Comparison of ENCODE assay signal across 12 cellular contexts in genomic region chr2:238908960-238909951, GRCh38.
DNase-seq lines count a peak whose midpoint lies in the region; ATAC-seq, FAIRE-seq and TF ChIP-seq lines count a peak whose summit lies in the region.
"Had no signal": no experiment of that assay in that cellular context is flagged by ENCODE, and none has a peak within 500 bp of the region (broad histone marks: within the 10 kb centered on the region; RNA-seq: fewer than 3 reads in every experiment).

No MANE protein-coding gene starts in this region.

- H3K23ac ChIP-seq in IMR-90 (ENCODE audit: low read depth, low read length) = peak overlapping the region; percentile 67; the same call in 1 of the 2 replicates

- H4K20me1 ChIP-seq in IMR-90 (ENCODE audit: insufficient read depth, low read length) (peaks cover 17% of the 10 kb centered on the region; the same call in 1 of the 2 replicates), PC-3 (ENCODE audit: low read length) (no peaks in the 10 kb centered on the region)

- peak overlapping the region; percentile 80 for H2AFZ ChIP-seq in IMR-90 (replicated peaks; ENCODE audit: low read length, poor library complexity)
- H2AFZ ChIP-seq in PC-3 (ENCODE audit: low read length) = no peak overlapping the region

- no peaks in the 10 kb centered on the region for H3K79me2 ChIP-seq in PC-3 (ENCODE audit: low read length)

- no peak overlapping the region for H3K56ac ChIP-seq in IMR-90 (ENCODE audit: extremely low read depth, insufficient read depth, low read length)

- H3K4me2 ChIP-seq in IMR-90 (ENCODE audit: low read depth, low read length) (no peak overlapping the region), PC-3 (ENCODE audit: low read length) (no peak overlapping the region)

- peak overlapping the region; percentile 64 for H3K4ac ChIP-seq in IMR-90 (ENCODE audit: low read depth, low read length)

- no peak overlapping the region for H3K9ac ChIP-seq in IMR-90 (ENCODE audit: low read depth, low read length)
- no peak overlapping the region for H3K9ac ChIP-seq in endodermal cell (ENCODE audit: extremely low read depth, low read length, poor library complexity, severe bottlenecking)
- no peak overlapping the region for H3K9ac ChIP-seq in PC-3 (ENCODE audit: low read length)

- peak overlapping the region in 1 of 2 experiments; percentile 83; a peak in 2 of 4 replicates for H4K8ac ChIP-seq in IMR-90 (ENCODE audit: low read depth in 2 of 2, low read length in 2 of 2)

- no peak for TF ChIP-seq POLR2A in IMR-90 (IDR thresholded peaks at IDR 0.05; ENCODE audit: low read depth, low read length)
- TF ChIP-seq POLR2A in spleen (IDR thresholded peaks at IDR 0.05) = no peak
- TF ChIP-seq POLR2A in H54 (IDR thresholded peaks at IDR 0.05; ENCODE audit: low read depth, low read length) = no peak

- H3K18ac ChIP-seq in IMR-90 (ENCODE audit: low read depth, low read length) = no peak overlapping the region

- H3K9me1 ChIP-seq in IMR-90 (ENCODE audit: insufficient read depth, low read length) = peaks cover 47% of the 10 kb centered on the region

- dilution Hi-C loops in IMR-90 (cut with HindIII; ENCODE audit: low sequenced_read_pairs, unreplicated experiment) = no loop called here

- H3F3A ChIP-seq in PC-3 (ENCODE audit: low read length, unreplicated experiment) = no peaks in the 10 kb centered on the region

- H3K9me3 ChIP-seq in IMR-90 (ENCODE audit: control insufficient read depth, insufficient read depth, low read length) (no peaks in the 10 kb centered on the region), endodermal cell (ENCODE audit: control insufficient read depth, low read length) (no peaks in the 10 kb centered on the region), left lung (no peaks in the 10 kb centered on the region), spleen (no peaks in the 10 kb centered on the region), PC-3 (ENCODE audit: low read length) (no peaks in the 10 kb centered on the region)

- no peaks in the 10 kb centered on the region for H3K9me2 ChIP-seq in PC-3 (replicated peaks; ENCODE audit: low read length)

- CTCF ChIA-PET in IMR-90 (lab: Yijun Ruan, JAX) = interaction anchor here (0.7 kb wide), 1 partner anchor 12 kb away, joined by 4 read pairs; no protein-coding TSS in a partner anchor
- CTCF ChIA-PET in PC-3 (lab: Charles Lee) = no interaction called here

- no peak overlapping the region for H3K27ac Mint-ChIP-seq in endodermal cell
- H3K27ac Mint-ChIP-seq: stimulated activated naive CD8-positive, alpha-beta T cell treated with anti-CD3 and anti-CD28 coated beads, Interleukin-15, Interleukin-2, amounts not matched to agents 100 ng/mL and 50 ng/mL, for 24 hours had no signal

- intact Hi-C loops in IMR-90 (cut with micrococcal nuclease) (no loop called here), left lung (cut with DNase I) (no loop called here), spleen (cut with DNase I; ENCODE audit: low total_unique reads) (no loop called here), PC-3 (cut with micrococcal nuclease) (no loop called here)

- peaks cover 22 to 47% of the 10 kb centered on the region in 2 experiments for H3K79me1 ChIP-seq in IMR-90 (ENCODE audit: low read depth in 1 of 2, low read length in 2 of 2)

- no peak for TF ChIP-seq RAD21 in IMR-90 (IDR thresholded peaks at IDR 0.05; ENCODE audit: low read length)

- H4K91ac ChIP-seq in IMR-90 (ENCODE audit: insufficient read depth, low read depth, low read length) = no peak overlapping the region

- no peak overlapping the region for H3K4me3 Mint-ChIP-seq in endodermal cell
- H3K4me3 Mint-ChIP-seq: stimulated activated naive CD8-positive, alpha-beta T cell treated with anti-CD3 and anti-CD28 coated beads, Interleukin-15, Interleukin-2, amounts not matched to agents 100 ng/mL and 50 ng/mL, for 24 hours had no signal

- H2BK20ac ChIP-seq in IMR-90 (ENCODE audit: low read depth, low read length) = no peak overlapping the region; the same call in 1 of the 2 replicates

- peak overlapping the region; percentile 93 for H2BK5ac ChIP-seq in IMR-90 (ENCODE audit: low read depth, low read length, poor library complexity, severe bottlenecking)

- BruUV-seq in IMR-90 (replicated peaks; lab: Mats Ljungman, UMichigan) = no TSS peak
- no TSS peak for BruUV-seq in PC-3 (replicated peaks; lab: Mats Ljungman, UMichigan)

- no peak overlapping the region for H3K27ac ChIP-seq in IMR-90 (ENCODE audit: insufficient read depth, low read length)
- H3K27ac ChIP-seq in endodermal cell (ENCODE audit: low read depth, low read length) = no peak overlapping the region
- no peak overlapping the region for H3K27ac ChIP-seq in left lung
- no peak overlapping the region for H3K27ac ChIP-seq in spleen
- H3K27ac ChIP-seq in PC-3 (ENCODE audit: low read length) = no peak overlapping the region

- DNase-seq in IMR-90 (peak; percentile 34), endodermal cell (peak; percentile 75), left lung (peak; percentile 27 to 71), spleen (peak; percentile 70), H54 (ENCODE audit: insufficient read length, low spot score) (no peak), PC-3 (no peak)
- DNase-seq: activated T-cell treated with anti-CD3 and anti-CD28 coated beads, Interleukin-2, amount 50 U/mL, for 1 hour; NCI-H82 had no signal

- no peak for FAIRE-seq in H54 (lab: Jason Lieb, UNC)
- FAIRE-seq: islet of Langerhans had no signal

- H3K9me3 Mint-ChIP-seq in endodermal cell = no peaks in the 10 kb centered on the region
- H3K9me3 Mint-ChIP-seq: stimulated activated naive CD8-positive, alpha-beta T cell treated with anti-CD3 and anti-CD28 coated beads, Interleukin-15, Interleukin-2, amounts not matched to agents 100 ng/mL and 50 ng/mL, for 24 hours had no signal

- WGBS in IMR-90 (ENCODE audit: extremely low coverage in 2 of 2, insufficient read length in 1 of 2), 2 experiments = 51 to 100% methylated on average over 1 to 21 of the region's 43 CpGs
- WGBS in endodermal cell (ENCODE audit: insufficient coverage in 1 of 2, insufficient read length in 1 of 2), 2 experiments = 65 to 80% methylated on average over 26 to 43 of the region's 43 CpGs
- WGBS in spleen, 5 donors = 57 to 64% (median 61%) methylated on average over 33 to 43 of the region's 43 CpGs

- no peaks in the 10 kb centered on the region for H3K36me3 Mint-ChIP-seq in endodermal cell (ENCODE audit: low read depth)

- ATAC-seq in IMR-90 (ENCODE audit: low read depth) (peak; percentile 36), left lung (peak; percentile 33), PC-3 (no peak), SK-N-SH treated with all-trans-retinoic acid at 6 μM for 48 hours (no peak), GM18520 (IDR thresholded peaks at IDR 0.05; ENCODE audit: unreplicated experiment) (no peak)

- no peak overlapping the region; the same call in 1 of the 2 replicates for H2BK120ac ChIP-seq in IMR-90 (ENCODE audit: low read depth, low read length)

- TF ChIP-seq CTCF in IMR-90 (conservative IDR thresholded peaks at IDR 0.05; ENCODE audit: low read depth, low read length) (no peak), endodermal cell (conservative IDR thresholded peaks at IDR 0.05) (peak; percentile 17), left lung (IDR thresholded peaks at IDR 0.05) (no peak), spleen (IDR thresholded peaks at IDR 0.05 in 8 of 11, conservative IDR thresholded peaks at IDR 0.05 in 3 of 11) (no peak), PC-3 (conservative IDR thresholded peaks at IDR 0.05; ENCODE audit: low read depth, low read length) (no peak)

- in situ Hi-C loops in IMR-90 (cut with MboI; ENCODE audit: low sequenced_read_pairs) = no loop called here

- H2AK5ac ChIP-seq in IMR-90 (ENCODE audit: low read depth, low read length) = peak overlapping the region; percentile 67

- H2BK15ac ChIP-seq in IMR-90 (ENCODE audit: low read depth, low read length) = 0 out of 3 replicates have a peak overlapping the region, but pooled peaks have one; percentile 13

- H3K14ac ChIP-seq in IMR-90 (replicated peaks; ENCODE audit: low read depth, low read length) = peak overlapping the region; percentile 96

- H3K27me3 ChIP-seq in IMR-90 (ENCODE audit: control insufficient read depth, insufficient read depth, low read length) (no peaks in the 10 kb centered on the region), endodermal cell (ENCODE audit: control insufficient read depth, insufficient read depth, low read length, poor library complexity, severe bottlenecking) (no peaks in the 10 kb centered on the region), left lung (peaks cover 0 to 4% of the 10 kb centered on the region in 2 donors), spleen (replicated peaks in 1 of 7) (peaks cover 0 to 21% (median 0%) of the 10 kb centered on the region in 7 donors), PC-3 (ENCODE audit: low read length) (no peaks in the 10 kb centered on the region)

- H3K4me1 ChIP-seq in IMR-90 (ENCODE audit: control insufficient read depth, insufficient read depth, low read length) = peaks cover 7% of the 10 kb centered on the region
- no peaks in the 10 kb centered on the region for H3K4me1 ChIP-seq in endodermal cell (ENCODE audit: control insufficient read depth, insufficient read depth, low read length)
- H3K4me1 ChIP-seq in left lung = no peaks in the 10 kb centered on the region
- no peaks in the 10 kb centered on the region for H3K4me1 ChIP-seq in spleen
- H3K4me1 ChIP-seq in PC-3 (ENCODE audit: insufficient read depth, low read length) = peaks cover 16% of the 10 kb centered on the region

- no peak overlapping the region for H4K5ac ChIP-seq in IMR-90 (ENCODE audit: low read depth, low read length)

- H3K4me1 Mint-ChIP-seq in endodermal cell = peaks cover 20% of the 10 kb centered on the region

- H2AK9ac ChIP-seq in IMR-90 (replicated peaks; ENCODE audit: low read depth, low read length, poor library complexity) = peak overlapping the region; percentile 93

- POLR2A ChIA-PET in IMR-90 (lab: Charles Lee; ENCODE audit: unreplicated experiment) = no interaction called here
- POLR2A ChIA-PET in PC-3 (lab: Charles Lee; ENCODE audit: unreplicated experiment) = no interaction called here

- H3K4me3 ChIP-seq in IMR-90 (ENCODE audit: insufficient read depth, low read depth, low read length) = no peak overlapping the region
- H3K4me3 ChIP-seq in endodermal cell (ENCODE audit: low read length) = no peak overlapping the region
- no peak overlapping the region for H3K4me3 ChIP-seq in left lung
- H3K4me3 ChIP-seq in spleen = no peak overlapping the region
- H3K4me3 ChIP-seq in PC-3 (ENCODE audit: low read length) = no peak overlapping the region

- H3K27me3 Mint-ChIP-seq in endodermal cell (ENCODE audit: insufficient read depth) = no peaks in the 10 kb centered on the region

- peaks cover 30% of the 10 kb centered on the region for H3K36me3 ChIP-seq in IMR-90 (ENCODE audit: control insufficient read depth, insufficient read depth, low read length)
- H3K36me3 ChIP-seq in endodermal cell (ENCODE audit: control insufficient read depth, insufficient read depth, low read length) = no peaks in the 10 kb centered on the region
- H3K36me3 ChIP-seq in left lung = no peaks in the 10 kb centered on the region
- H3K36me3 ChIP-seq in spleen = no peaks in the 10 kb centered on the region
- H3K36me3 ChIP-seq in PC-3 (ENCODE audit: low read depth, low read length) = no peaks in the 10 kb centered on the region

TF ChIP-seq in IMR-90, 13 proteins besides CTCF, POLR2A, EP300 and RAD21 (continues in another document):
- TF ChIP-seq CEBPB (IDR thresholded peaks at IDR 0.05; ENCODE audit: low read depth, low read length) (no peak), CHD1 (IDR thresholded peaks at IDR 0.05; ENCODE audit: low read depth, low read length) (no peak)

Comparison
In these comparisons a context has a peak if more than half of its experiments do, and no peak if none do; other contexts are left out.
1. ATAC-seq: peak in IMR-90 (single experiment) and left lung (single experiment); none in PC-3 (single experiment), SK-N-SH treated with all-trans-retinoic acid at 6 μM for 48 hours (single experiment) and GM18520 (single experiment).
2. DNase-seq: peak in IMR-90 (single experiment), endodermal cell (single experiment), left lung (2 of 2) and spleen (single experiment); none in H54 (single experiment) and PC-3 (single experiment).